In genomic region chr10:114485695-114486400, GRCh38 we compare ENCODE assay signal across 23 cellular contexts.
DNase-seq lines count a peak whose midpoint lies in the region; ATAC-seq and TF ChIP-seq lines count a peak whose summit lies in the region.
"Had no signal": no experiment of that assay in that cellular context is flagged by ENCODE, and none has a peak within 500 bp of the region (broad histone marks: within the 10 kb centered on the region; RNA-seq: fewer than 3 reads in every experiment).

No MANE protein-coding gene starts in this region.

- TF ChIP-seq POLR2A in testis (IDR thresholded peaks at IDR 0.05): no peak

- no peaks in the 10 kb centered on the region for H3K27me3 ChIP-seq in right cardiac atrium (ENCODE audit: control insufficient read depth, insufficient read depth)
- H3K27me3 ChIP-seq in testis: no peaks in the 10 kb centered on the region
- H3K27me3 ChIP-seq: brain microvascular endothelial cell, SJCRH30, upper lobe of left lung had no signal

- 35% methylated on average over 5 of the region's 5 CpGs for WGBS in right cardiac atrium
- WGBS in testis, 2 donors: 40 to 53% methylated on average over 5 of the region's 5 CpGs

- DNase-seq in activated T-cell treated with anti-CD3 and anti-CD28 coated beads, Interleukin-2, amount 50 U/mL, for 72 hours: no peak
- no peak for DNase-seq in activated T-cell treated with anti-CD3 and anti-CD28 coated beads, Interleukin-2, amount 50 U/mL, for 1 hour
- DNase-seq in right cardiac atrium (no peak), testis (peak; percentile 46), LoVo (ENCODE audit: low spot score) (no peak), NCI-H226 (no peak), NCI-H446 (lab: John Stamatoyannopoulos, UW) (no peak)
- DNase-seq: activated CD4-positive, alpha-beta T cell treated with anti-CD3 and anti-CD28 coated beads, Interleukin-2, amount 50 U/mL, for 48 hours; activated naive CD4-positive, alpha-beta T cell treated with anti-CD3 and anti-CD28 coated beads for 36 hours; brain microvascular endothelial cell; foreskin fibroblast; islet precursor cell; naive B cell; NCI-H748 treated with DMSO at 0.1 percent for 48 hours; OCI-M1; SJCRH30; stimulated activated CD4-positive, alpha-beta T cell treated with anti-CD3 and anti-CD28 coated beads, Interleukin-2, amount 100 ng/mL, for 24 hours; stimulated activated naive B cell treated with anti-CD40 and anti-IgM and Interleukin-4, amounts not matched to agents 10 μg/mL and 1 μg/mL and 100 μg/mL, for 72 hours; T-helper 17 cell; upper lobe of left lung had no signal

- H3K27me3 Mint-ChIP-seq in activated T-cell treated with anti-CD3 and anti-CD28 coated beads, Interleukin-2, amount 50 U/mL, for 72 hours (ENCODE audit: low read depth): no peaks in the 10 kb centered on the region
- H3K27me3 Mint-ChIP-seq: B cell; naive B cell; stimulated activated naive B cell treated with anti-CD40 and anti-IgM and Interleukin-4, amounts not matched to agents 10 μg/mL and 1 μg/mL and 100 μg/mL, for 72 hours; T-helper 17 cell had no signal

- H3K27ac ChIP-seq in angular gyrus (ENCODE audit: low read depth, low read length) (peak overlapping the region; percentile 0), right cardiac atrium (ENCODE audit: low read length) (peak overlapping the region; percentile 56), testis (peak overlapping the region; percentile 55 to 83)
- H3K27ac ChIP-seq: brain microvascular endothelial cell, SJCRH30, upper lobe of left lung had no signal

- intact Hi-C loops in right cardiac atrium (cut with DNase I): loop anchor here in 2 of 4 donors (5.0 to 10.0 kb wide), 2 partner anchors 36 to 229 kb away; no protein-coding TSS in a partner anchor
- intact Hi-C loops in testis (cut with DNase I; ENCODE audit: low total_unique reads): no loop called here

- no peak for ATAC-seq in activated T-cell treated with anti-CD3 and anti-CD28 coated beads, Interleukin-2, amount 50 U/mL, for 72 hours (replicated peaks in 1 of 2)
- peak; percentile 31 to 32 for ATAC-seq in right cardiac atrium
- ATAC-seq: stimulated activated naive B cell treated with anti-CD40 and anti-IgM and Interleukin-4, amounts not matched to agents 10 μg/mL and 1 μg/mL and 100 μg/mL, for 72 hours; T-helper 17 cell had no signal

- H3K9me3 ChIP-seq in right cardiac atrium (ENCODE audit: control insufficient read depth, low read length) (no peaks in the 10 kb centered on the region), testis (no peaks in the 10 kb centered on the region)
- H3K9me3 ChIP-seq: SJCRH30, upper lobe of left lung had no signal

- no peak for TF ChIP-seq CTCF in testis (IDR thresholded peaks at IDR 0.05)

- no peaks in the 10 kb centered on the region for H3K36me3 ChIP-seq in testis (ENCODE audit: low read depth, missing control alignments)
- H3K36me3 ChIP-seq: brain microvascular endothelial cell had no signal

- H3K4me3 ChIP-seq in right cardiac atrium (ENCODE audit: low read length) (no peak overlapping the region), testis (no peak overlapping the region)
- H3K4me3 ChIP-seq: coronary artery, SJCRH30, upper lobe of left lung had no signal

- peak overlapping the region; percentile 68 for H3K27ac Mint-ChIP-seq in activated T-cell treated with anti-CD3 and anti-CD28 coated beads, Interleukin-2, amount 50 U/mL, for 72 hours
- H3K27ac Mint-ChIP-seq: activated naive CD4-positive, alpha-beta T cell treated with anti-CD3 and anti-CD28 coated beads for 36 hours; stimulated activated naive B cell treated with anti-CD40 and anti-IgM and Interleukin-4, amounts not matched to agents 10 μg/mL and 1 μg/mL and 100 μg/mL, for 72 hours had no signal

- no peak overlapping the region for H3K4me3 Mint-ChIP-seq in activated T-cell treated with anti-CD3 and anti-CD28 coated beads, Interleukin-2, amount 50 U/mL, for 72 hours
- H3K4me3 Mint-ChIP-seq: activated naive CD4-positive, alpha-beta T cell treated with anti-CD3 and anti-CD28 coated beads for 36 hours; B cell; stimulated activated naive B cell treated with anti-CD40 and anti-IgM and Interleukin-4, amounts not matched to agents 10 μg/mL and 1 μg/mL and 100 μg/mL, for 72 hours had no signal

- H3K9me3 Mint-ChIP-seq in activated T-cell treated with anti-CD3 and anti-CD28 coated beads, Interleukin-2, amount 50 U/mL, for 72 hours: no peaks in the 10 kb centered on the region
- H3K9me3 Mint-ChIP-seq: activated naive CD4-positive, alpha-beta T cell treated with anti-CD3 and anti-CD28 coated beads for 36 hours; stimulated activated naive B cell treated with anti-CD40 and anti-IgM and Interleukin-4, amounts not matched to agents 10 μg/mL and 1 μg/mL and 100 μg/mL, for 72 hours had no signal

- H3K4me1 Mint-ChIP-seq in activated T-cell treated with anti-CD3 and anti-CD28 coated beads, Interleukin-2, amount 50 U/mL, for 72 hours (ENCODE audit: low read depth): peaks cover 47% of the 10 kb centered on the region

- H3K36me3 Mint-ChIP-seq in activated T-cell treated with anti-CD3 and anti-CD28 coated beads, Interleukin-2, amount 50 U/mL, for 72 hours (ENCODE audit: insufficient read depth in 2 of 2): peaks cover 13 to 38% of the 10 kb centered on the region in 2 donors

- H3K4me1 ChIP-seq in right cardiac atrium (ENCODE audit: control insufficient read depth, insufficient read depth, low read length) (peaks cover 14% of the 10 kb centered on the region), testis (peaks cover 52% of the 10 kb centered on the region)

Comparison
In these comparisons a context has a peak if more than half of its experiments do, and no peak if none do; other contexts are left out.
1. ATAC-seq: peak in right cardiac atrium (2 of 2); none in activated T-cell treated with anti-CD3 and anti-CD28 coated beads, Interleukin-2, amount 50 U/mL, for 72 hours (0 of 2).
2. H3K27ac ChIP-seq: peak in every context shown above with its lines; median percentile 69 in testis; 56 in right cardiac atrium; 0 in angular gyrus.